ENCODE assay signal across 31 cellular contexts in the genomic region with DNA sequence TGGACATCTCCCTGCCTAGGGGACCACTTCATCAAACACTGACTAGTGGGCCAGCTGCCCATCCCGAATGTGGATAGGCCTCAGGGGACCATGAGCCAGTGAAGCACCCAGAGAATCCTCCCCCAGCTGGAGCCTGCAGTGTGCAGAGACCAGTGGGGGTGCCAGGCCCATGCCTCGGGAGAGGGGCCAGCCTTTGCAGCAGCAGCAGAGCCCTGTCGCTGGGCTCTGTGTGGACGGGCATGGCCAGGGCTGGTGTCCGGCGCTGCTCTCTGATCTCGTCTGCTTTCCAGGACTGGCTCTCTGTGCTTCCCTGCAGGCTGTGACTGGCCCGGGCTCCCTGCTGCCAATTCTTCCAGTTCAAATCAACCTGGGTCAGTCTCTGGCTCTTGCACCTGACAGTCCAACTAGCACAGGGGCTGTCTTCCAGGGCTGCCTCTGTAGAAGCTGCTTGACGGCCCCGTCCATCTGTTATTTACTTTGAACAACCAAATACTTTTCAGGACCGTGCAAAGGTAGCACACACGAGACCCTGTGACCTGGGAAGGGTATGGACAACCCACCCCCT. TPM values are rescaled to one million over a fixed set of nuclear protein-coding genes. Genes with fewer than 3 reads are reported as not detected.
"Had no signal": no experiment of that assay in that cellular context is flagged by ENCODE, and none has a peak within 500 bp of the region (broad histone marks: within the 10 kb centered on the region; RNA-seq: fewer than 3 reads in every experiment).

No MANE protein-coding gene starts in this region.

- H3K4me3 ChIP-seq: colonic mucosa, esophagus muscularis mucosa, gastroesophageal sphincter, heart right ventricle, mucosa of descending colon, prostate gland, right atrium auricular region, sigmoid colon, stomach, thoracic aorta, tibial nerve, upper lobe of left lung had no signal

- H3K27me3 Mint-ChIP-seq: dendritic cell treated with granulocyte-macrophage colony-stimulating factor and Interleukin-4, amounts not matched to agents 40 ng/mL and 50 ng/mL, for 4 days; natural killer cell treated with Interleukin-12 subunit alpha and Interleukin-12 subunit beta and Interleukin-15 and Interleukin-18, amount 100 ng/mL, for 72 hours had no signal

- H3K27me3 ChIP-seq: colonic mucosa, right atrium auricular region, upper lobe of left lung had no signal

- FAIRE-seq: endothelial cell of umbilical vein, islet of Langerhans had no signal

- H3K9me3 ChIP-seq: colonic mucosa, esophagus muscularis mucosa, gastroesophageal sphincter, heart right ventricle, mucosa of descending colon, prostate gland, right atrium auricular region, sigmoid colon, stomach, thoracic aorta, tibial nerve, upper lobe of left lung had no signal

- H3K9me3 Mint-ChIP-seq: dendritic cell treated with granulocyte-macrophage colony-stimulating factor and Interleukin-4, amounts not matched to agents 40 ng/mL and 50 ng/mL, for 4 days; mesothelial cell of epicardium; naive B cell; natural killer cell treated with Interleukin-12 subunit alpha and Interleukin-12 subunit beta and Interleukin-15 and Interleukin-18, amount 100 ng/mL, for 72 hours; neural crest cell; stimulated activated effector memory CD8-positive, alpha-beta T cell treated with anti-CD3 and anti-CD28 coated beads, Interleukin-12 subunit alpha, Interleukin-12 subunit beta, amount 100 ng/mL, for 72 hours had no signal

- H3K4me1 Mint-ChIP-seq: mesothelial cell of epicardium; naive B cell; stimulated activated effector memory CD8-positive, alpha-beta T cell treated with anti-CD3 and anti-CD28 coated beads, Interleukin-12 subunit alpha, Interleukin-12 subunit beta, amount 100 ng/mL, for 72 hours had no signal

- H3K27ac Mint-ChIP-seq: dendritic cell treated with granulocyte-macrophage colony-stimulating factor and Interleukin-4, amounts not matched to agents 40 ng/mL and 50 ng/mL, for 4 days; mesothelial cell of epicardium; natural killer cell treated with Interleukin-12 subunit alpha and Interleukin-12 subunit beta and Interleukin-15 and Interleukin-18, amount 100 ng/mL, for 72 hours; stimulated activated effector memory CD8-positive, alpha-beta T cell treated with anti-CD3 and anti-CD28 coated beads, Interleukin-12 subunit alpha, Interleukin-12 subunit beta, amount 100 ng/mL, for 72 hours had no signal

- H3K27ac ChIP-seq: colonic mucosa, esophagus muscularis mucosa, foreskin keratinocyte, gastroesophageal sphincter, heart right ventricle, prostate gland, right atrium auricular region, sigmoid colon, stomach, thoracic aorta, tibial nerve, upper lobe of left lung had no signal

- ATAC-seq: foreskin keratinocyte; gastroesophageal sphincter; heart right ventricle; natural killer cell treated with Interleukin-12 subunit alpha and Interleukin-12 subunit beta and Interleukin-15 and Interleukin-18, amount 100 ng/mL, for 72 hours; stimulated activated effector memory CD8-positive, alpha-beta T cell treated with anti-CD3 and anti-CD28 coated beads, Interleukin-12 subunit alpha, Interleukin-12 subunit beta, amount 100 ng/mL, for 72 hours had no signal

- DNase-seq: cerebellar nuclear complex; effector memory CD4-positive, alpha-beta T cell; foreskin keratinocyte; glutamatergic neuron; heart right ventricle; hippocampal formation; kidney glomerular epithelial cell; mesenchymal stem cell; naive B cell; sigmoid colon; stimulated activated CD4-positive, alpha-beta T cell treated with anti-CD3 and anti-CD28 coated beads, Interleukin-2, amount 100 ng/mL, for 24 hours; stimulated activated CD4-positive, alpha-beta T cell treated with anti-CD3 and anti-CD28 coated beads, Interleukin-4, amount 100 ng/mL, for 24 hours; stimulated activated naive CD4-positive, alpha-beta T cell treated with Interleukin-2 at 50 U/mL for 16 hours; stomach had no signal

- H3K36me3 Mint-ChIP-seq: mesothelial cell of epicardium; naive B cell; natural killer cell treated with Interleukin-12 subunit alpha and Interleukin-12 subunit beta and Interleukin-15 and Interleukin-18, amount 100 ng/mL, for 72 hours; stimulated activated effector memory CD8-positive, alpha-beta T cell treated with anti-CD3 and anti-CD28 coated beads, Interleukin-12 subunit alpha, Interleukin-12 subunit beta, amount 100 ng/mL, for 72 hours had no signal

- H3K4me3 Mint-ChIP-seq: dendritic cell treated with granulocyte-macrophage colony-stimulating factor and Interleukin-4, amounts not matched to agents 40 ng/mL and 50 ng/mL, for 4 days; mesothelial cell of epicardium; natural killer cell treated with Interleukin-12 subunit alpha and Interleukin-12 subunit beta and Interleukin-15 and Interleukin-18, amount 100 ng/mL, for 72 hours; neural crest cell; stimulated activated effector memory CD8-positive, alpha-beta T cell treated with anti-CD3 and anti-CD28 coated beads, Interleukin-12 subunit alpha, Interleukin-12 subunit beta, amount 100 ng/mL, for 72 hours had no signal

- H3K4me1 ChIP-seq: colonic mucosa, esophagus muscularis mucosa, foreskin keratinocyte, heart right ventricle, prostate gland, right atrium auricular region, sigmoid colon, tibial nerve had no signal

- H3K36me3 ChIP-seq: colonic mucosa, esophagus muscularis mucosa, gastroesophageal sphincter, heart right ventricle, prostate gland, right atrium auricular region, sigmoid colon, stomach, thoracic aorta, tibial nerve, upper lobe of left lung had no signal

RNA-seq across cellular contexts. Expression of a gene that starts 11.4 kb away (rescaled TPM):
- total RNA-seq: lung microvascular endothelial cell; natural killer cell treated with Interleukin-12 subunit alpha and Interleukin-12 subunit beta and Interleukin-15 and Interleukin-18, amount 100 ng/mL, for 72 hours had no signal
